9 cellular contexts compared by ENCODE assay signal in the genomic region with DNA sequence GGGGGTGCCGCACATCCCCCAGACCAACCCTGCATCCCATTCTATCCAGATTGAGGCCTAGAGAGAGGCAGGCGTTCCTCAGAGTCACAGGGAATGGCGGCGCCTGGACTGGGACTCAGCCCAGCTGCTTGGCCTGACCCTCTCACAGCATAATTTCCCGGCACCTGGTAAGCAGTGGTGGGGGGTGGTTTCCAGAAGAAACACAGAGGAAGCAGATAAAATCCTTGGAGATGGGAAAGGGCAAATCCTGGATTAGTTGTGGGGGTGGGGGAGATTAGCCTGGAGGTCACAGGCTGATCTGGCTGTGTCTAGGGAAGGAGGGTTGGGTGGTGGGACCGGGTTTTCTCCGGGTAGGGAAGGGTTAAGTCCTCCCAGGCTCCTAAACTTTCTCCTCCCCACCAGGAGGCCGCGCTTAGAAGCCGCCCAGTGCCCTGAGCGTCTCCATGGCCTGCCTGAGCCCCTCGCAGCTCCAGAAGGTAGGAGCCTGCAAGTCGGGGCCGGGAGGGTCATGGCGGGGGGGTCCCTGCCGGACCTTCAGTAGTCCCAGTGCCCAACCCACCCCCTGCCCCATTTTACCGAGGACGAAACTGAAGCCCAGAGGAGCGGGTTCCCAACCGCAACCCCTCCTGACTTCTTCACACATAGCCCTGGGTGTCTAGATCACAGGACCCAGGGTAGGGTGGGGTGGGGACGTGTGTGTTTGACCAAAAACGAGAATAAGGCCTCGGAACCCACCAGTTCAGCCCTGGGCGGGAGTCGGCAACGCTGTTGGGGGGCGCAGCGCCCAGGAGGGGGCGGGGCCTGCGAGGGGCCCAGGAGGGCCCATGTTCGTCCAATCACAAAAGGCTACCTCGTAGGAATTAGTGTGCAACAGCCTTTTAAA. TPM values are rescaled to one million over a fixed set of nuclear protein-coding genes. Genes with fewer than 3 reads are reported as not detected.
DNase-seq lines count a peak whose midpoint lies in the region; ATAC-seq and TF ChIP-seq lines count a peak whose summit lies in the region.
"Had no signal": no experiment of that assay in that cellular context is flagged by ENCODE, and none has a peak within 500 bp of the region (broad histone marks: within the 10 kb centered on the region; RNA-seq: fewer than 3 reads in every experiment).

No MANE protein-coding gene starts in this region.

- WGBS in spleen, 5 donors = 12 to 28% (median 17%) methylated on average over 23 to 32 of the region's 32 CpGs

- no peak for ATAC-seq in HG03354 (IDR thresholded peaks at IDR 0.05; ENCODE audit: poor library complexity, severe bottlenecking, unreplicated experiment)

- H3K4me3 ChIP-seq in HAP-1 = no peak overlapping the region
- peak overlapping the region; percentile 75 for H3K4me3 ChIP-seq in iPS-18c (ENCODE audit: insufficient read depth, low read depth, low read length)
- H3K4me3 ChIP-seq in spleen = peak overlapping the region; percentile 24 to 66 (median 37)

- H3K9me3 ChIP-seq in HAP-1 (no peaks in the 10 kb centered on the region), iPS-18c (ENCODE audit: control insufficient read depth, insufficient read depth, low read length) (no peaks in the 10 kb centered on the region), spleen (no peaks in the 10 kb centered on the region)

- peak; percentile 3 to 27 for DNase-seq in HAP-1 (ENCODE audit: low spot score in 2 of 2)
- DNase-seq in astrocyte of the hippocampus (ENCODE audit: low read depth, low spot score) = peak; percentile 71
- DNase-seq in spleen = no peak
- no peak for DNase-seq in NCI-H128 (lab: John Stamatoyannopoulos, UW; ENCODE audit: unreplicated experiment)
- DNase-seq in MV-4-11 (lab: John Stamatoyannopoulos, UW) = no peak
- DNase-seq in mesenteric fat pad (ENCODE audit: low spot score) = no peak

- H3K27me3 ChIP-seq in HAP-1 (ENCODE audit: low read depth) (0 out of 2 replicates have a peak, but pooled peaks cover 2% of the 10 kb centered on the region), spleen (replicated peaks in 1 of 7) (peaks cover 0 to 9% (median 0%) of the 10 kb centered on the region in 7 donors)

- in situ Hi-C loops in HAP-1 (cut with MboI; ENCODE audit: low sequenced_read_pairs) = no loop called here

- H3K27ac ChIP-seq in spleen = peak overlapping the region; percentile 6 to 84 (median 74)
- H3K27ac ChIP-seq: KMS-11 had no signal

- H3K4me1 ChIP-seq in HAP-1 = no peaks in the 10 kb centered on the region
- H3K4me1 ChIP-seq in spleen = peaks cover 0 to 63% (median 39%) of the 10 kb centered on the region in 6 donors

- H3K36me3 ChIP-seq in HAP-1 (replicated peaks) = no peaks in the 10 kb centered on the region; the same call in 1 of the 2 replicates
- H3K36me3 ChIP-seq in spleen = peaks cover 0 to 24% (median 10%) of the 10 kb centered on the region in 6 donors

- no peak for TF ChIP-seq CTCF in spleen (IDR thresholded peaks at IDR 0.05 in 8 of 11, conservative IDR thresholded peaks at IDR 0.05 in 3 of 11)

- intact Hi-C loops in spleen (cut with DNase I; ENCODE audit: low total_unique reads) = no loop called here

- no peak for TF ChIP-seq POLR2A in spleen (IDR thresholded peaks at IDR 0.05)

RNA-seq across cellular contexts. Expression of a gene that starts 1.3 kb away (rescaled TPM):
- total RNA-seq in spleen (10 to 100 TPM in 5 of 7 donors, 1 to 10 TPM in 2; 7.2 to 22.3 (median 10.9) TPM), mesenteric fat pad (13.6 TPM)
- 10 to 100 TPM; 12.0 to 13.2 (median 13.2) TPM for polyA plus RNA-seq in spleen

RNA-seq across cellular contexts. Expression of a gene that starts 25.3 kb away (rescaled TPM):
- total RNA-seq in spleen (10 to 100 TPM in 5 of 7 donors, 1 to 10 TPM in 2; 8.0 to 16.3 (median 12.6) TPM), mesenteric fat pad (16.7 TPM)
- polyA plus RNA-seq in spleen = 1 to 10 TPM; 5.3 to 8.4 (median 6.5) TPM

RNA-seq across cellular contexts. Expression of a gene that starts 25.4 kb away (rescaled TPM):
- total RNA-seq in spleen = 10 to 100 TPM; 44.2 to 72.5 (median 58.7) TPM
- 10 to 100 TPM; 11.0 to 16.4 (median 11.1) TPM for polyA plus RNA-seq in spleen
- 50.6 TPM for total RNA-seq in mesenteric fat pad

RNA-seq across cellular contexts. Expression of a gene that starts 40.2 kb away (rescaled TPM):
- total RNA-seq in spleen = 10 to 100 TPM; 22.8 to 59.0 (median 39.1) TPM
- 10 to 100 TPM in 1 of 3 donors, 1 to 10 TPM in 2; 3.5 to 10.3 (median 5.8) TPM for polyA plus RNA-seq in spleen
- 40.5 TPM for total RNA-seq in mesenteric fat pad

RNA-seq across cellular contexts. Expression of a gene that starts 40.4 kb away (rescaled TPM):
- total RNA-seq in spleen = 1 to 10 TPM; 4.7 to 8.7 (median 6.4) TPM
- polyA plus RNA-seq in spleen = 10 to 100 TPM in 1 of 3 donors, 1 to 10 TPM in 2; 6.6 to 19.9 (median 7.9) TPM
- total RNA-seq in mesenteric fat pad = 3.8 TPM

Comparison
In these comparisons a context has a peak if more than half of its experiments do, and no peak if none do; other contexts are left out.
1. DNase-seq: peak in HAP-1 (2 of 2) and astrocyte of the hippocampus (single experiment); none in spleen (single experiment), NCI-H128 (single experiment), MV-4-11 (single experiment) and mesenteric fat pad (single experiment).